ENCODE assay signal across 8 cellular contexts in genomic region chr3:192444096-192444790, GRCh38.
DNase-seq lines count a peak whose midpoint lies in the region; ATAC-seq, FAIRE-seq and TF ChIP-seq lines count a peak whose summit lies in the region.

No MANE protein-coding gene starts in this region.

- H3K36me3 ChIP-seq in ES-I3 (ENCODE audit: insufficient read depth, low read length), result no peaks in the 10 kb centered on the region
- H3K36me3 ChIP-seq in upper lobe of right lung, result no peaks in the 10 kb centered on the region

- no peaks in the 10 kb centered on the region for H3K36me3 Mint-ChIP-seq in neural crest cell (ENCODE audit: low read depth)

- peaks cover 26% of the 10 kb centered on the region for H3K4me1 ChIP-seq in ES-I3 (ENCODE audit: insufficient read depth, low read length)
- H3K4me1 ChIP-seq in upper lobe of right lung, result no peaks in the 10 kb centered on the region

- intact Hi-C loops in upper lobe of right lung (cut with DNase I), result loop anchor here (10.0 kb wide), 1 partner anchor 1029 kb away; no protein-coding TSS in a partner anchor

- H3K9me3 Mint-ChIP-seq in neural crest cell, result no peaks in the 10 kb centered on the region

- H3K27me3 Mint-ChIP-seq in neural crest cell (ENCODE audit: low read depth), result peaks cover 5% of the 10 kb centered on the region

- 0 out of 2 replicates have a peak overlapping the region, but pooled peaks have one; percentile 0 for H3K9ac ChIP-seq in ES-I3 (ENCODE audit: low read depth, low read length)

- no peak overlapping the region for H3K4me3 Mint-ChIP-seq in neural crest cell

- peak; percentile 97 for ATAC-seq in GM21529 (IDR thresholded peaks at IDR 0.05; ENCODE audit: unreplicated experiment)
- ATAC-seq in upper lobe of right lung, result peak; percentile 95

- peak; percentile 76 for FAIRE-seq in HTR-8/SVneo (lab: Jason Lieb, UNC)

- H3K27ac Mint-ChIP-seq in neural crest cell (ENCODE audit: unreplicated experiment), result no peak overlapping the region

- H3K4me1 Mint-ChIP-seq in neural crest cell, result peaks cover 29% of the 10 kb centered on the region

- peaks cover 33% of the 10 kb centered on the region for H3K27me3 ChIP-seq in upper lobe of right lung

- no peak overlapping the region for H3K27ac ChIP-seq in upper lobe of right lung

- peak; percentile 66 for DNase-seq in HTR-8/SVneo (ENCODE audit: insufficient read length, low spot score)
- peak; percentile 37 for DNase-seq in NOMO-1 treated with dmso at 0.1 percent for 144 hours (lab: John Stamatoyannopoulos, UW; ENCODE audit: unreplicated experiment)
- peak; percentile 32 for DNase-seq in activated T-cell treated with anti-CD3 and anti-CD28 coated beads, Interleukin-2, amount 50 U/mL, for 1 hour
- peak; percentile 72 for DNase-seq in fibroblast of the aortic adventitia (ENCODE audit: low read depth)
- peak; percentile 70 for DNase-seq in neural crest cell (ENCODE audit: low read depth, low spot score)
- DNase-seq in upper lobe of right lung, result peak; percentile 76

- H3K4me3 ChIP-seq in fibroblast of the aortic adventitia (ENCODE audit: low read depth, low read length) (no peak overlapping the region), upper lobe of right lung (no peak overlapping the region)

- peak; percentile 99 for TF ChIP-seq CTCF in fibroblast of the aortic adventitia (IDR thresholded peaks at IDR 0.05; ENCODE audit: insufficient read depth, low read length)
- TF ChIP-seq CTCF in neural crest cell (conservative IDR thresholded peaks at IDR 0.05), result peak; percentile 99
- TF ChIP-seq CTCF in upper lobe of right lung (IDR thresholded peaks at IDR 0.05), result peak; percentile 96

- no peaks in the 10 kb centered on the region for H3K9me3 ChIP-seq in ES-I3 (ENCODE audit: control insufficient read depth, insufficient read depth, low read length)
- H3K9me3 ChIP-seq in upper lobe of right lung, result no peaks in the 10 kb centered on the region
